ENCODE assay signal across 7 cellular contexts in genomic region chr2:84872691-84873090, GRCh38. TPM values are rescaled to one million over a fixed set of nuclear protein-coding genes. Genes with fewer than 3 reads are reported as not detected.
DNase-seq lines count a peak whose midpoint lies in the region; ATAC-seq and TF ChIP-seq lines count a peak whose summit lies in the region.
"Not testable (repeated sequence)": the region's sequence is repeated elsewhere in the genome, so short reads cannot be mapped to it uniquely, and the experiment has no call there.

No MANE protein-coding gene starts in this region.

- peaks cover 17% of the 10 kb centered on the region for H3K36me3 ChIP-seq in CD8-positive, alpha-beta T cell (ENCODE audit: insufficient read depth, low read length)
- H3K36me3 ChIP-seq in sigmoid colon, result not testable (repeated sequence)

- H3K36me3 Mint-ChIP-seq in CD8-positive, alpha-beta T cell, result peaks cover 66% of the 10 kb centered on the region
- peaks cover 72% of the 10 kb centered on the region for H3K36me3 Mint-ChIP-seq in activated CD8-positive, alpha-beta T cell treated with anti-CD3 and anti-CD28 coated beads for 36 hours (ENCODE audit: low read depth)
- peaks cover 66% of the 10 kb centered on the region for H3K36me3 Mint-ChIP-seq in activated T-cell treated with anti-CD3 and anti-CD28 coated beads, Interleukin-2, amount 50 U/mL, for 24 hours (ENCODE audit: low read depth)
- peaks cover 20% of the 10 kb centered on the region for H3K36me3 Mint-ChIP-seq in activated naive CD8-positive, alpha-beta T cell

- peak overlapping the region; percentile 82 for H3K27ac Mint-ChIP-seq in CD8-positive, alpha-beta T cell
- peak overlapping the region; percentile 94 for H3K27ac Mint-ChIP-seq in activated CD8-positive, alpha-beta T cell treated with anti-CD3 and anti-CD28 coated beads for 36 hours
- H3K27ac Mint-ChIP-seq in activated T-cell treated with anti-CD3 and anti-CD28 coated beads, Interleukin-2, amount 50 U/mL, for 24 hours, result peak overlapping the region; percentile 75
- H3K27ac Mint-ChIP-seq in activated naive CD8-positive, alpha-beta T cell, result peak overlapping the region; percentile 96

- not testable (repeated sequence) for TF ChIP-seq CTCF in CD8-positive, alpha-beta T cell (IDR thresholded peaks at IDR 0.05); activated CD8-positive, alpha-beta T cell treated with anti-CD3 and anti-CD28 coated beads for 36 hours (IDR thresholded peaks at IDR 0.05); coronary artery (IDR thresholded peaks at IDR 0.05); sigmoid colon (IDR thresholded peaks at IDR 0.05)

- H3K27me3 ChIP-seq in CD8-positive, alpha-beta T cell (ENCODE audit: insufficient read depth, low read length); sigmoid colon: not testable (repeated sequence)

- TF ChIP-seq POLR2A in sigmoid colon (IDR thresholded peaks at IDR 0.05), result not testable (repeated sequence)

- not testable (repeated sequence) for H3K27me3 Mint-ChIP-seq in CD8-positive, alpha-beta T cell (ENCODE audit: low read depth); activated CD8-positive, alpha-beta T cell treated with anti-CD3 and anti-CD28 coated beads for 36 hours; activated T-cell treated with anti-CD3 and anti-CD28 coated beads, Interleukin-2, amount 50 U/mL, for 24 hours; activated naive CD8-positive, alpha-beta T cell

- intact Hi-C loops in CD8-positive, alpha-beta T cell (cut with DNase I, micrococcal nuclease), result loop anchor here in 1 of 2 experiments (5.0 kb wide), 1 partner anchor 35 kb away; no protein-coding TSS in a partner anchor
- intact Hi-C loops in activated CD8-positive, alpha-beta T cell treated with anti-CD3 and anti-CD28 coated beads for 36 hours (cut with micrococcal nuclease); sigmoid colon (cut with DNase I): not testable (repeated sequence)

- H3K4me1 Mint-ChIP-seq in CD8-positive, alpha-beta T cell (ENCODE audit: low read depth), result peaks cover 83% of the 10 kb centered on the region
- peaks cover 77% of the 10 kb centered on the region for H3K4me1 Mint-ChIP-seq in activated CD8-positive, alpha-beta T cell treated with anti-CD3 and anti-CD28 coated beads for 36 hours (ENCODE audit: low read depth)
- peaks cover 83% of the 10 kb centered on the region for H3K4me1 Mint-ChIP-seq in activated T-cell treated with anti-CD3 and anti-CD28 coated beads, Interleukin-2, amount 50 U/mL, for 24 hours (ENCODE audit: low read depth)
- H3K4me1 Mint-ChIP-seq in activated naive CD8-positive, alpha-beta T cell (ENCODE audit: low read depth), result peaks cover 86% of the 10 kb centered on the region

- CTCF ChIA-PET in CD8-positive, alpha-beta T cell (lab: Charles Lee), result interaction anchor here (4.4 to 6.8 kb wide), 2 partner anchors 8 to 53 kb away, joined by 24 to 44 read pairs; partner anchors contain the start of gene TRABD2A
- CTCF ChIA-PET in activated CD8-positive, alpha-beta T cell treated with anti-CD3 and anti-CD28 coated beads for 36 hours (lab: Charles Lee), result interaction anchor here (3.3 kb wide), 1 partner anchor 53 kb away, joined by 20 read pairs; no protein-coding TSS in a partner anchor

- not testable (repeated sequence) for H3K4me3 ChIP-seq in CD8-positive, alpha-beta T cell (ENCODE audit: low read depth, low read length); coronary artery; sigmoid colon

- WGBS in sigmoid colon, 2 donors, result 87 to 93% methylated on average over 9 of the region's 9 CpGs

- H3K4me3 Mint-ChIP-seq in CD8-positive, alpha-beta T cell; activated CD8-positive, alpha-beta T cell treated with anti-CD3 and anti-CD28 coated beads for 36 hours; activated T-cell treated with anti-CD3 and anti-CD28 coated beads, Interleukin-2, amount 50 U/mL, for 24 hours; activated naive CD8-positive, alpha-beta T cell: not testable (repeated sequence)

- not testable (repeated sequence) for H3K9me3 Mint-ChIP-seq in CD8-positive, alpha-beta T cell; activated CD8-positive, alpha-beta T cell treated with anti-CD3 and anti-CD28 coated beads for 36 hours; activated T-cell treated with anti-CD3 and anti-CD28 coated beads, Interleukin-2, amount 50 U/mL, for 24 hours; activated naive CD8-positive, alpha-beta T cell (ENCODE audit: low read depth)

- not testable (repeated sequence) for TF ChIP-seq EP300 in sigmoid colon (IDR thresholded peaks at IDR 0.05)

- not testable (repeated sequence) for ATAC-seq in CD8-positive, alpha-beta T cell; activated CD8-positive, alpha-beta T cell treated with anti-CD3 and anti-CD28 coated beads for 36 hours

- POLR2A ChIA-PET in CD8-positive, alpha-beta T cell (lab: Charles Lee), result not testable (repeated sequence)
- POLR2A ChIA-PET in activated CD8-positive, alpha-beta T cell treated with anti-CD3 and anti-CD28 coated beads for 36 hours (lab: Charles Lee), result interaction anchor here (0.7 to 1.6 kb wide), 3 partner anchors 11 to 26 kb away, joined by 3 to 5 read pairs (median 4); no protein-coding TSS in a partner anchor

- peak overlapping the region; percentile 3 for H3K27ac ChIP-seq in CD8-positive, alpha-beta T cell (ENCODE audit: low read depth, low read length)
- not testable (repeated sequence) for H3K27ac ChIP-seq in coronary artery, sigmoid colon

- H3K9me3 ChIP-seq in CD8-positive, alpha-beta T cell (ENCODE audit: low read length); sigmoid colon: not testable (repeated sequence)

- peak in 1 of 7 experiments; percentile 27 for DNase-seq in CD8-positive, alpha-beta T cell
- DNase-seq in activated CD8-positive, alpha-beta T cell treated with anti-CD3 and anti-CD28 coated beads for 36 hours, result not testable (repeated sequence)
- DNase-seq in activated T-cell treated with anti-CD3 and anti-CD28 coated beads, Interleukin-2, amount 50 U/mL, for 24 hours, result peak; percentile 20
- DNase-seq in coronary artery (ENCODE audit: low spot score) (peak; percentile 41), mesenteric fat pad (ENCODE audit: low spot score) (peak; percentile 39), sigmoid colon (peak; percentile 17)

- peaks cover 88% of the 10 kb centered on the region for H3K4me1 ChIP-seq in CD8-positive, alpha-beta T cell (ENCODE audit: insufficient read depth, low read length)
- H3K4me1 ChIP-seq in sigmoid colon, result not testable (repeated sequence)

RNA-seq across cellular contexts. Expression of gene TRABD2A, which starts 8.2 kb away (rescaled TPM):
- total RNA-seq in CD8-positive, alpha-beta T cell, result 100 to 1,000 TPM; 138 to 142 TPM
- 10 to 100 TPM; 56.3 to 56.4 TPM for total RNA-seq in activated CD8-positive, alpha-beta T cell treated with anti-CD3 and anti-CD28 coated beads for 36 hours
- 6.3 TPM for total RNA-seq in mesenteric fat pad
- total RNA-seq in sigmoid colon, result 1 to 10 TPM in 1 of 4 donors, under 1 TPM in 3; 0.16 to 3.6 (median 0.65) TPM
- 10 to 100 TPM; 16.8 to 46.4 (median 25.4) TPM for polyA plus RNA-seq in sigmoid colon

RNA-seq across cellular contexts. Expression of gene TMSB10, which starts 32.8 kb away (rescaled TPM):
- 1,000 to 10,000 TPM; 1,479 to 1,577 TPM for total RNA-seq in CD8-positive, alpha-beta T cell
- 1,000 to 10,000 TPM; 2,035 to 2,060 TPM for total RNA-seq in activated CD8-positive, alpha-beta T cell treated with anti-CD3 and anti-CD28 coated beads for 36 hours
- 1,485 TPM for total RNA-seq in mesenteric fat pad
- total RNA-seq in sigmoid colon, result 1,000 to 10,000 TPM; 1,887 to 2,459 (median 2,033) TPM
- 1,000 to 10,000 TPM; 3,723 to 4,314 (median 4,173) TPM for polyA plus RNA-seq in sigmoid colon
